11 cellular contexts compared by ENCODE assay signal in the genomic region with DNA sequence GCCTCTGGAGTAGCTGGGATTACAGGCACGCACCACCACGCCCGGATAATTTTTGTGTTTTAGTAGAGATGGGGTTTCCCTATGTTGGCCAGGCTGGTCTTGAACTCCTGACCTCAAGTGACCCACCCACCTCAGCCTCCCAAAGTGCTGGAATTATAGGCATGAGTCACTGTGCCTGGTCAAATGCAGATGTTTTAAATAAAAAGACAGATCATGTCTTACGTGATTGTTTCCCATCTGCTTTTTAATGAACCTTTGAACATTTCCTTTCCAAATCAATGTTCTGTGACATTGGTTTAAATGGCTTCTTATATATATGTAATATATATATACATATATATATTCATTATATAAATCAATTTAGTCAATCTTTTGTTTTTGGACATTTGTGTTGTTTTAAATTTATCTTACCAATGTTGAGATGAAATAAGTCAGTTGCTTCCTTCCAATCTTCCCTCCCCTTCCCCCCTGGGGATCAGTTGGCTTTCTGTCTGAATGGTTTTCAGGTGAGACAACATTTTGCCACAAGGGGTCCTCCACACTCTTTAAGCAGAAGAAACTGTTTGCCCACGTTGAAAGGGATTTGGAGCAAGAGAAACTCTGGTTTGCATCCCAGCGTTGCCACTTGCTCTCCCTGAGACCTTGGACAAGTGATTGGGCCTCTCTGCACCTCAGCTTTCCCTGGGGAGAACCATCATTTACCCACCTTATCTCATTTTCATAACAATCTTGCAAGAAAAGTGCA. TPM values are rescaled to one million over a fixed set of nuclear protein-coding genes. Genes with fewer than 3 reads are reported as not detected.
A peak's percentile ranks its signal among the peaks of the same experiment; 100 is the strongest.
DNase-seq lines count a peak whose midpoint lies in the region; ATAC-seq, FAIRE-seq and TF ChIP-seq lines count a peak whose summit lies in the region.
"Had no signal": no experiment of that assay in that cellular context is flagged by ENCODE, and none has a peak within 500 bp of the region (broad histone marks: within the 10 kb centered on the region; RNA-seq: fewer than 3 reads in every experiment).

No MANE protein-coding gene starts in this region.

- H3K36me3 Mint-ChIP-seq in stimulated activated naive B cell treated with anti-CD40 and anti-IgM and Interleukin-4, amounts not matched to agents 10 μg/mL and 1 μg/mL and 100 μg/mL, for 72 hours, result no peaks in the 10 kb centered on the region

- H3K4me3 Mint-ChIP-seq in stimulated activated naive B cell treated with anti-CD40 and anti-IgM and Interleukin-4, amounts not matched to agents 10 μg/mL and 1 μg/mL and 100 μg/mL, for 72 hours, result no peak overlapping the region
- H3K4me3 Mint-ChIP-seq: T-helper 2 cell treated with Interferon-gamma antibody and Interleukin-4, amounts not matched to agents 5 μg/mL and 100 μg/mL, for 36 hours had no signal

- FAIRE-seq in GM12891 (lab: Jason Lieb, UNC), result no peak

- TF ChIP-seq POLR2A in GM12891 (IDR thresholded peaks at IDR 0.05; ENCODE audit: low read depth, low read length), result no peak

- peak; percentile 10 for DNase-seq in DMS114 treated with DMSO at 0.1 percent for 48 hours (lab: John Stamatoyannopoulos, UW; ENCODE audit: unreplicated experiment)
- peak; percentile 28 for DNase-seq in HT-29 (ENCODE audit: low spot score)
- DNase-seq in Panc1 (ENCODE audit: low read depth, low spot score), result no peak
- DNase-seq in iPS-NIHi11 (ENCODE audit: low spot score), result peak; percentile 49
- no peak for DNase-seq in retina
- no peak for DNase-seq in stimulated activated naive B cell treated with anti-CD40 and anti-IgM and Interleukin-4, amounts not matched to agents 10 μg/mL and 1 μg/mL and 100 μg/mL, for 72 hours
- no peak for DNase-seq in GM12891 (ENCODE audit: insufficient read length, low spot score)
- DNase-seq: body of pancreas, left lung had no signal

- H3K9me3 Mint-ChIP-seq in stimulated activated naive B cell treated with anti-CD40 and anti-IgM and Interleukin-4, amounts not matched to agents 10 μg/mL and 1 μg/mL and 100 μg/mL, for 72 hours, result peaks cover 0 to 4% of the 10 kb centered on the region in 2 donors
- H3K9me3 Mint-ChIP-seq: T-helper 2 cell treated with Interferon-gamma antibody and Interleukin-4, amounts not matched to agents 5 μg/mL and 100 μg/mL, for 36 hours had no signal

- H3K27me3 Mint-ChIP-seq in stimulated activated naive B cell treated with anti-CD40 and anti-IgM and Interleukin-4, amounts not matched to agents 10 μg/mL and 1 μg/mL and 100 μg/mL, for 72 hours, result peaks cover 11 to 33% of the 10 kb centered on the region in 2 donors

- H3K4me3 ChIP-seq in Panc1 (ENCODE audit: low read depth in 2 of 2, low read length in 2 of 2), result no peak overlapping the region
- H3K4me3 ChIP-seq: body of pancreas, left lung had no signal

- intact Hi-C loops in Panc1 (cut with micrococcal nuclease; ENCODE audit: unreplicated experiment), result no loop called here

- no TSS peak for BruUV-seq in Panc1 (replicated peaks; lab: Mats Ljungman, UMichigan)

- H3K36me3 ChIP-seq in Panc1 (ENCODE audit: control insufficient read depth, insufficient read depth, low read length), result no peaks in the 10 kb centered on the region
- H3K36me3 ChIP-seq: left lung had no signal

- H3K27ac ChIP-seq in Panc1 (ENCODE audit: low read length), result no peak overlapping the region
- H3K27ac ChIP-seq: body of pancreas, left lung had no signal

- H3K27ac Mint-ChIP-seq in stimulated activated naive B cell treated with anti-CD40 and anti-IgM and Interleukin-4, amounts not matched to agents 10 μg/mL and 1 μg/mL and 100 μg/mL, for 72 hours, result no peak overlapping the region
- H3K27ac Mint-ChIP-seq: T-helper 2 cell treated with Interferon-gamma antibody and Interleukin-4, amounts not matched to agents 5 μg/mL and 100 μg/mL, for 36 hours had no signal

- no peaks in the 10 kb centered on the region for H3K4me1 Mint-ChIP-seq in stimulated activated naive B cell treated with anti-CD40 and anti-IgM and Interleukin-4, amounts not matched to agents 10 μg/mL and 1 μg/mL and 100 μg/mL, for 72 hours

- CTCF ChIA-PET in Panc1 (lab: Charles Lee), result no interaction called here

- no peaks in the 10 kb centered on the region for H3K9me3 ChIP-seq in Panc1 (ENCODE audit: control insufficient read depth, insufficient read depth, low read depth, low read length)
- H3K9me3 ChIP-seq: body of pancreas, left lung had no signal

- no peaks in the 10 kb centered on the region for H3K4me1 ChIP-seq in Panc1 (ENCODE audit: control insufficient read depth, insufficient read depth, low read length)
- H3K4me1 ChIP-seq: body of pancreas, left lung had no signal

- no peak for ATAC-seq in Panc1
- no peak for ATAC-seq in HG02759 (IDR thresholded peaks at IDR 0.05; ENCODE audit: unreplicated experiment)
- no peak for ATAC-seq in stimulated activated naive B cell treated with anti-CD40 and anti-IgM and Interleukin-4, amounts not matched to agents 10 μg/mL and 1 μg/mL and 100 μg/mL, for 72 hours (replicated peaks)
- ATAC-seq: body of pancreas, left lung had no signal

- POLR2A ChIA-PET in Panc1 (lab: Charles Lee), result no interaction called here

- H3K27me3 ChIP-seq in Panc1 (ENCODE audit: control insufficient read depth, insufficient read depth, low read length), result no peaks in the 10 kb centered on the region
- H3K27me3 ChIP-seq: body of pancreas had no signal

- peak; percentile 54 for TF ChIP-seq CTCF in Panc1 (IDR thresholded peaks at IDR 0.05)

- in situ Hi-C loops in Panc1 (cut with HindIII; ENCODE audit: low pct_unique_long_range_greater_than_20kb, low sequenced_read_pairs), result no loop called here

TF ChIP-seq in GM12891, 5 proteins besides CTCF, POLR2A, EP300 and RAD21:
- TF ChIP-seq PAX5 (IDR thresholded peaks at IDR 0.05; ENCODE audit: insufficient read depth, low read length, severe bottlenecking) (no peak), TAF1 (IDR thresholded peaks at IDR 0.05; ENCODE audit: low read depth, low read length) (no peak), POLR2AphosphoS5 (IDR thresholded peaks at IDR 0.05; ENCODE audit: low read depth, low read length) (no peak), SPI1 (IDR thresholded peaks at IDR 0.05; ENCODE audit: low read depth, low read length) (no peak), POU2F2 (IDR thresholded peaks at IDR 0.05; ENCODE audit: low read depth, low read length) (no peak)

RNA-seq across cellular contexts. Expression of a gene that starts 47.6 kb away (rescaled TPM):
- 40.2 and 46.0 TPM in 2 replicates for total RNA-seq in HT-29 (2014; rRNA removed; shearing (Covaris generic))
- total RNA-seq in Panc1 (2021; ENCODE audit: unreplicated experiment), result 44.8 TPM
- 22.9 TPM for polyA plus RNA-seq in Panc1 (2012; ENCODE audit: insufficient read length)
- 21.3 TPM for polyA plus RNA-seq in GM12891 (2012; ENCODE audit: low read depth, missing spikeins)

Comparison
In these comparisons a context has a peak if more than half of its experiments do, and no peak if none do; other contexts are left out.
1. DNase-seq: peak in DMS114 treated with DMSO at 0.1 percent for 48 hours (single experiment), HT-29 (single experiment) and iPS-NIHi11 (single experiment); none in Panc1 (single experiment), retina (single experiment), stimulated activated naive B cell treated with anti-CD40 and anti-IgM and Interleukin-4, amounts not matched to agents 10 μg/mL and 1 μg/mL and 100 μg/mL, for 72 hours (single experiment) and GM12891 (single experiment).